In genomic region chr16:26770547-26770946, GRCh38 we compare ENCODE assay signal across 38 cellular contexts.
"Had no signal": no experiment of that assay in that cellular context is flagged by ENCODE, and none has a peak within 500 bp of the region (broad histone marks: within the 10 kb centered on the region; RNA-seq: fewer than 3 reads in every experiment).

No MANE protein-coding gene starts in this region.

- ATAC-seq: activated naive CD4-positive, alpha-beta T cell treated with anti-CD3 and anti-CD28 coated beads, Interleukin-2, amount 50 U/mL, for 72 hours; activated naive CD8-positive, alpha-beta T cell treated with anti-CD3 and anti-CD28 coated beads, Interleukin-2, amount 50 U/mL, for 24 hours; activated T-cell treated with anti-CD3 and anti-CD28 coated beads, Interleukin-2, amount 50 U/mL, for 4 hours; activated T-cell treated with anti-CD3 and anti-CD28 coated beads, Interleukin-2, amount 50 U/mL, for 72 hours; body of pancreas had no signal

- H3K27ac Mint-ChIP-seq: activated naive CD4-positive, alpha-beta T cell treated with anti-CD3 and anti-CD28 coated beads for 36 hours; activated naive CD4-positive, alpha-beta T cell treated with anti-CD3 and anti-CD28 coated beads, Interleukin-2, amount 10 ng/mL, durations not matched to agents 7 days and 5 days; activated naive CD4-positive, alpha-beta T cell treated with anti-CD3 and anti-CD28 coated beads, Interleukin-2, amount 50 U/mL, for 24 hours; activated naive CD8-positive, alpha-beta T cell; activated naive CD8-positive, alpha-beta T cell treated with anti-CD3 and anti-CD28 coated beads for 36 hours; activated naive CD8-positive, alpha-beta T cell treated with anti-CD3 and anti-CD28 coated beads, Interleukin-2, amount 10 ng/mL, durations not matched to agents 7 days and 5 days; activated T-cell treated with anti-CD3 and anti-CD28 coated beads, Interleukin-2, amount 50 U/mL, for 24 hours; activated T-cell treated with anti-CD3 and anti-CD28 coated beads, Interleukin-2, amount 50 U/mL, for 72 hours; activated T-helper 2 cell treated with anti-CD3 and anti-CD28 coated beads, Interferon-gamma antibody, Interleukin-2, Interleukin-4, amounts not matched to agents 10 μg/mL and 5 μg/mL and 100 μg/mL, durations not matched to agents 14 hours and 24 hours and 36 hours; brain had no signal

- H3K4me3 Mint-ChIP-seq: activated naive CD4-positive, alpha-beta T cell treated with anti-CD3 and anti-CD28 coated beads for 36 hours; activated naive CD4-positive, alpha-beta T cell treated with anti-CD3 and anti-CD28 coated beads, Interleukin-2, amount 10 ng/mL, durations not matched to agents 7 days and 5 days; activated naive CD4-positive, alpha-beta T cell treated with anti-CD3 and anti-CD28 coated beads, Interleukin-2, amount 50 U/mL, for 24 hours; activated naive CD8-positive, alpha-beta T cell; activated naive CD8-positive, alpha-beta T cell treated with anti-CD3 and anti-CD28 coated beads for 36 hours; activated naive CD8-positive, alpha-beta T cell treated with anti-CD3 and anti-CD28 coated beads, Interleukin-2, amount 10 ng/mL, durations not matched to agents 7 days and 5 days; activated naive CD8-positive, alpha-beta T cell treated with anti-CD3 and anti-CD28 coated beads, Interleukin-2, amount 50 U/mL, for 24 hours; activated T-cell treated with anti-CD3 and anti-CD28 coated beads, Interleukin-2, amount 50 U/mL, for 24 hours; activated T-cell treated with anti-CD3 and anti-CD28 coated beads, Interleukin-2, amount 50 U/mL, for 4 hours; activated T-cell treated with anti-CD3 and anti-CD28 coated beads, Interleukin-2, amount 50 U/mL, for 72 hours; brain; central memory CD8-positive, alpha-beta T cell had no signal

- DNase-seq: activated effector memory CD4-positive, alpha-beta T cell treated with anti-CD3 and anti-CD28 coated beads, Interleukin-2, amount 50 U/mL, for 16 hours; activated effector memory CD4-positive, alpha-beta T cell treated with Interleukin-2 at 50 U/mL for 16 hours; activated gamma-delta T cell; activated gamma-delta T cell treated with Interleukin-2 at 50 U/mL for 16 hours; activated naive CD4-positive, alpha-beta T cell; activated naive CD4-positive, alpha-beta T cell treated with anti-CD3 and anti-CD28 coated beads for 36 hours; activated naive CD4-positive, alpha-beta T cell treated with anti-CD3 and anti-CD28 coated beads, Interleukin-2, amount 10 ng/mL, durations not matched to agents 7 days and 5 days; activated naive CD4-positive, alpha-beta T cell treated with anti-CD3 and anti-CD28 coated beads, Interleukin-2, amount 50 U/mL, for 16 hours; activated naive CD4-positive, alpha-beta T cell treated with Interleukin-2 at 50 U/mL for 16 hours; activated naive CD8-positive, alpha-beta T cell treated with anti-CD3 and anti-CD28 coated beads for 36 hours; activated naive CD8-positive, alpha-beta T cell treated with anti-CD3 and anti-CD28 coated beads, Interleukin-2, amount 10 ng/mL, durations not matched to agents 7 days and 5 days; activated naive CD8-positive, alpha-beta T cell treated with anti-CD3 and anti-CD28 coated beads, Interleukin-2, amount 50 U/mL, for 24 hours; activated T-cell treated with anti-CD3 and anti-CD28 coated beads, Interleukin-2, amount 50 U/mL, for 24 hours; activated T-cell treated with anti-CD3 and anti-CD28 coated beads, Interleukin-2, amount 50 U/mL, for 4 hours; activated T-cell treated with anti-CD3 and anti-CD28 coated beads, Interleukin-2, amount 50 U/mL, for 48 hours; activated T-cell treated with anti-CD3 and anti-CD28 coated beads, Interleukin-2, amount 50 U/mL, for 72 hours; adrenal gland; amniotic stem cell; amygdala; anterior cingulate cortex; aorta; body of pancreas; brain microvascular endothelial cell; caudate nucleus; central memory CD4-positive, alpha-beta T cell; cerebellar nuclear complex had no signal

- H3K36me3 ChIP-seq: adrenal gland, ascending aorta, brain microvascular endothelial cell, breast epithelium, cardiac muscle cell had no signal

- H3K4me1 ChIP-seq: adrenal gland, ascending aorta, body of pancreas, breast epithelium had no signal

- H3K27me3 ChIP-seq: ascending aorta, body of pancreas, brain microvascular endothelial cell had no signal

- H3K4me3 ChIP-seq: adrenal gland, ascending aorta, body of pancreas, breast epithelium, cardiac muscle cell had no signal

- H3K27ac ChIP-seq: adrenal gland, ascending aorta, body of pancreas, brain microvascular endothelial cell, breast epithelium, cardiac muscle cell had no signal

- FAIRE-seq: astrocyte, bronchial epithelial cell, colon had no signal

- H3K36me3 Mint-ChIP-seq: activated naive CD4-positive, alpha-beta T cell treated with anti-CD3 and anti-CD28 coated beads, Interleukin-2, amount 10 ng/mL, durations not matched to agents 7 days and 5 days; activated naive CD4-positive, alpha-beta T cell treated with anti-CD3 and anti-CD28 coated beads, Interleukin-2, amount 50 U/mL, for 24 hours; activated naive CD4-positive, alpha-beta T cell treated with anti-CD3 and anti-CD28 coated beads, Interleukin-2, amount 50 U/mL, for 72 hours; activated naive CD8-positive, alpha-beta T cell; activated naive CD8-positive, alpha-beta T cell treated with anti-CD3 and anti-CD28 coated beads for 36 hours; activated naive CD8-positive, alpha-beta T cell treated with anti-CD3 and anti-CD28 coated beads, Interleukin-2, amount 10 ng/mL, durations not matched to agents 7 days and 5 days; brain had no signal

- H3K4me1 Mint-ChIP-seq: activated naive CD4-positive, alpha-beta T cell treated with anti-CD3 and anti-CD28 coated beads, Interleukin-2, amount 10 ng/mL, durations not matched to agents 7 days and 5 days; activated naive CD4-positive, alpha-beta T cell treated with anti-CD3 and anti-CD28 coated beads, Interleukin-2, amount 50 U/mL, for 24 hours; activated naive CD8-positive, alpha-beta T cell treated with anti-CD3 and anti-CD28 coated beads, Interleukin-2, amount 10 ng/mL, durations not matched to agents 7 days and 5 days; central memory CD8-positive, alpha-beta T cell had no signal

- H3K9me3 Mint-ChIP-seq: activated naive CD4-positive, alpha-beta T cell treated with anti-CD3 and anti-CD28 coated beads for 36 hours; activated naive CD4-positive, alpha-beta T cell treated with anti-CD3 and anti-CD28 coated beads, Interleukin-2, amount 10 ng/mL, durations not matched to agents 7 days and 5 days; activated naive CD4-positive, alpha-beta T cell treated with anti-CD3 and anti-CD28 coated beads, Interleukin-2, amount 50 U/mL, for 24 hours; activated naive CD8-positive, alpha-beta T cell treated with anti-CD3 and anti-CD28 coated beads, Interleukin-2, amount 10 ng/mL, durations not matched to agents 7 days and 5 days; activated naive CD8-positive, alpha-beta T cell treated with anti-CD3 and anti-CD28 coated beads, Interleukin-2, amount 50 U/mL, for 24 hours; activated T-cell treated with anti-CD3 and anti-CD28 coated beads, Interleukin-2, amount 50 U/mL, for 24 hours; activated T-cell treated with anti-CD3 and anti-CD28 coated beads, Interleukin-2, amount 50 U/mL, for 4 hours; activated T-helper 2 cell treated with anti-CD3 and anti-CD28 coated beads, Interferon-gamma antibody, Interleukin-2, Interleukin-4, amounts not matched to agents 10 μg/mL and 5 μg/mL and 100 μg/mL, durations not matched to agents 14 hours and 24 hours and 36 hours; central memory CD8-positive, alpha-beta T cell had no signal

- H3K9me3 ChIP-seq: adrenal gland, ascending aorta, body of pancreas, breast epithelium had no signal
